21 cellular contexts compared by ENCODE assay signal in the genomic region with DNA sequence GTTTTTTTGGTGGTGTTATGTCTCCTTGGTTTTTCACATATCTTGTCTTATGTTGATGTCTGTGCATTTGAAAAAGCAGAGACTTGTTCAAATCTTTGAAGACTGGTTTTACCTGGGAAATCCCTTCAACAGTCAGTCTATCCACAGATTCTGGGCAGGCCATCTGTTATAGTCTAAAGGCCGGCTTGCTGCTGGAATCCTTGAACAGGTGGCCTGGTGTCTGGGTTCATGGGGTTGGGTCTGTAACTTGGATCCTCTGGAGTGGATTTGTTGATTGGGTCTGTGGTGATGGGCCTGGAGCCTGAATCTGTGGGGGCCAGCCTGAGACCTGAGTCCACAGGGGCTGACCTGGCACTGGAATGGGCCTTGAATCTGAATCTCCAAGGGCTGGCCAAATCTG.
"Had no signal": no experiment of that assay in that cellular context is flagged by ENCODE, and none has a peak within 500 bp of the region (broad histone marks: within the 10 kb centered on the region; RNA-seq: fewer than 3 reads in every experiment).

No MANE protein-coding gene starts in this region.

- H3K9me3 ChIP-seq: esophagus squamous epithelium, gastrocnemius medialis, heart right ventricle, left lung, lower lobe of right lung, mucosa of descending colon had no signal

- H3K27ac ChIP-seq: coronary artery, dorsolateral prefrontal cortex, esophagus squamous epithelium, gastrocnemius medialis, heart right ventricle, left lung, lower lobe of right lung had no signal

- H3K36me3 ChIP-seq: esophagus squamous epithelium, gastrocnemius medialis, heart right ventricle, left lung, lower lobe of right lung had no signal

- DNase-seq: dermis blood vessel endothelial cell; dorsolateral prefrontal cortex; effector CD4-positive, alpha-beta T cell; effector memory CD4-positive, alpha-beta T cell; esophagus squamous epithelium; foreskin fibroblast; foreskin melanocyte; gastrocnemius medialis; glutamatergic neuron; head of caudate nucleus; heart right ventricle; hippocampal formation; left cardiac atrium; left lung; left ventricle myocardium superior; lower lobe of right lung; mesenchymal stem cell; mucosa of descending colon; naive B cell; naive thymus-derived CD8-positive, alpha-beta T cell had no signal

- H3K4me3 ChIP-seq: coronary artery, dorsolateral prefrontal cortex, esophagus squamous epithelium, gastrocnemius medialis, heart right ventricle, left lung, lower lobe of right lung, mucosa of descending colon had no signal
